Comparison of ENCODE assay signal across 24 cellular contexts in the genomic region with DNA sequence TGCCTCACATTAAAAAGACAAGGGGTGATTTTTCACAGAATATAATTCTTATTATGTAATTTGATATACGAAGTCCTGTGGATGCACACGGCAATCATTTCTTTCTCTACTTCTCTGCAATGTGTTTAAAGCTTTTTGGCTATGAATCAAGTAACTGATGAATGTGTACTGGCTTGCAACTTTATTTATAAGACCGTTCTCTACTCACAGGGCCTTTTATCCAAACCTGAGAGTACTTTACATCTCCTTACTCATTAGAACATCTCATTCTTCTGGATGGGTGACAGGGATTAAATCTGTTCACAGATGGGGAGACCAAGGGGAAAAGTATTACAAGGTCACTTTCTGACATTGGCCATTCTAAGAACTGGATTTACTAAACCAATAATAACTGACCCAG.
DNase-seq lines count a peak whose midpoint lies in the region; ATAC-seq and TF ChIP-seq lines count a peak whose summit lies in the region.
"Had no signal": no experiment of that assay in that cellular context is flagged by ENCODE, and none has a peak within 500 bp of the region (broad histone marks: within the 10 kb centered on the region; RNA-seq: fewer than 3 reads in every experiment).

No MANE protein-coding gene starts in this region.

- H3K27me3 ChIP-seq in right cardiac atrium (ENCODE audit: control insufficient read depth, insufficient read depth) (no peaks in the 10 kb centered on the region), RWPE2 (ENCODE audit: insufficient read depth, poor library complexity, severe bottlenecking) (no peaks in the 10 kb centered on the region), mesenchymal stem cell (ENCODE audit: control insufficient read depth in 1 of 2, insufficient read depth in 1 of 2, low read length in 2 of 2) (no peaks in the 10 kb centered on the region)
- H3K27me3 ChIP-seq: neural progenitor cell, suprapubic skin had no signal

- H3K9ac ChIP-seq in mesenchymal stem cell (ENCODE audit: low read length) = no peak overlapping the region
- H3K9ac ChIP-seq: neural progenitor cell had no signal

- H3K79me1 ChIP-seq in mesenchymal stem cell (replicated peaks; ENCODE audit: low read length, poor library complexity, severe bottlenecking) = no peaks in the 10 kb centered on the region

- H3K36me3 ChIP-seq in RWPE2 (ENCODE audit: low read depth) (no peaks in the 10 kb centered on the region), mesenchymal stem cell (ENCODE audit: control insufficient read depth in 1 of 2, insufficient read depth in 2 of 2, low read depth in 1 of 2, low read length in 2 of 2) (no peaks in the 10 kb centered on the region)
- H3K36me3 ChIP-seq: neural progenitor cell, suprapubic skin had no signal

- TF ChIP-seq CTCF in RWPE2 (IDR thresholded peaks at IDR 0.05; ENCODE audit: poor library complexity, severe bottlenecking) (no peak), epithelial cell of esophagus (IDR thresholded peaks at IDR 0.05; ENCODE audit: insufficient read depth, low read depth, low read length, missing control alignments) (no peak)

- no peak overlapping the region for H3K14ac ChIP-seq in mesenchymal stem cell (ENCODE audit: low read length in 2 of 2)

- H2BK15ac ChIP-seq in mesenchymal stem cell (ENCODE audit: low read depth, poor library complexity, severe bottlenecking) = no peak overlapping the region

- H3K9me3 ChIP-seq in right cardiac atrium (ENCODE audit: control insufficient read depth, low read length) = no peaks in the 10 kb centered on the region
- no peaks in the 10 kb centered on the region for H3K9me3 ChIP-seq in RWPE2 (ENCODE audit: severe bottlenecking)
- H3K9me3 ChIP-seq in mesenchymal stem cell (ENCODE audit: control insufficient read depth, low read length) = no peaks in the 10 kb centered on the region
- H3K9me3 ChIP-seq: suprapubic skin had no signal

- H3K27ac ChIP-seq in right cardiac atrium (ENCODE audit: low read length) (no peak overlapping the region), RWPE2 (ENCODE audit: poor library complexity, severe bottlenecking) (peak overlapping the region; percentile 62), mesenchymal stem cell (ENCODE audit: low read length, poor library complexity, severe bottlenecking) (no peak overlapping the region)
- H3K27ac ChIP-seq: neural progenitor cell, suprapubic skin, VCaP had no signal

- no peak overlapping the region for H2BK12ac ChIP-seq in mesenchymal stem cell (ENCODE audit: low read length in 2 of 2)

- ATAC-seq in Right ventricle myocardium inferior = peak; percentile 45
- ATAC-seq in right cardiac atrium = no peak
- no peak for ATAC-seq in RWPE2 (ENCODE audit: low read depth)
- ATAC-seq in GM21367 (IDR thresholded peaks at IDR 0.05; ENCODE audit: unreplicated experiment) = no peak
- ATAC-seq: activated CD8-positive, alpha-beta memory T cell treated with anti-CD3 and anti-CD28 coated beads, Interleukin-2, amount 10 ng/mL, durations not matched to agents 7 days and 5 days; stimulated activated memory B cell treated with anti-CD40 and anti-IgM and Interleukin-4, amounts not matched to agents 10 μg/mL and 1 μg/mL and 100 μg/mL, for 72 hours had no signal

- WGBS in right cardiac atrium = 60% methylated on average over 3 of the region's 3 CpGs
- WGBS in mesenchymal stem cell = 94% methylated on average over 2 of the region's 3 CpGs

- no peak overlapping the region for H3K23ac ChIP-seq in mesenchymal stem cell (ENCODE audit: low read length in 2 of 2)

- H3K4me3 ChIP-seq in right cardiac atrium (ENCODE audit: low read length) (no peak overlapping the region), RWPE2 (ENCODE audit: severe bottlenecking) (no peak overlapping the region), epithelial cell of esophagus (ENCODE audit: low read length) (no peak overlapping the region), mesenchymal stem cell (ENCODE audit: insufficient read depth in 1 of 2, low read depth in 1 of 2, low read length in 2 of 2) (no peak overlapping the region)
- H3K4me3 ChIP-seq: lung, neural progenitor cell, suprapubic skin had no signal

- H4K91ac ChIP-seq in mesenchymal stem cell (ENCODE audit: low read length) = no peak overlapping the region

- no peak overlapping the region for H2AFZ ChIP-seq in mesenchymal stem cell (ENCODE audit: low read depth, low read length)
- H2AFZ ChIP-seq: neural progenitor cell had no signal

- no peak overlapping the region for H2AK5ac ChIP-seq in mesenchymal stem cell (ENCODE audit: low read length, severe bottlenecking)

- H2BK120ac ChIP-seq in mesenchymal stem cell (ENCODE audit: low read depth, low read length) = no peak overlapping the region

- intact Hi-C loops in Right ventricle myocardium inferior (cut with DNase I) = no loop called here
- intact Hi-C loops in right cardiac atrium (cut with DNase I) = no loop called here

- no peak overlapping the region for H4K8ac ChIP-seq in mesenchymal stem cell (ENCODE audit: low read length)

- no peak overlapping the region for H3K4ac ChIP-seq in mesenchymal stem cell (ENCODE audit: low read depth in 1 of 2, low read length in 2 of 2)

- no peak overlapping the region for H3K4me2 ChIP-seq in mesenchymal stem cell (ENCODE audit: low read length, poor library complexity, severe bottlenecking)
- H3K4me2 ChIP-seq: neural progenitor cell had no signal

- no peak overlapping the region for H2BK5ac ChIP-seq in mesenchymal stem cell (ENCODE audit: low read depth, low read length, poor library complexity, severe bottlenecking)

- H3K4me1 ChIP-seq in right cardiac atrium (ENCODE audit: control insufficient read depth, insufficient read depth, low read length) (no peaks in the 10 kb centered on the region), RWPE2 (ENCODE audit: insufficient read depth, poor library complexity, severe bottlenecking) (peaks cover 20% of the 10 kb centered on the region), mesenchymal stem cell (ENCODE audit: control insufficient read depth, insufficient read depth, low read depth, low read length) (no peaks in the 10 kb centered on the region)
- H3K4me1 ChIP-seq: neural progenitor cell had no signal

- DNase-seq in Right ventricle myocardium inferior (ENCODE audit: missing footprints) = no peak
- DNase-seq in right cardiac atrium = no peak
- no peak for DNase-seq in RWPE2 (ENCODE audit: low spot score)
- DNase-seq in epithelial cell of esophagus (ENCODE audit: low read depth) = peak; percentile 10
- peak; percentile 2 for DNase-seq in mesenchymal stem cell
- no peak for DNase-seq in globus pallidus (ENCODE audit: low spot score)
- DNase-seq in KG1 (lab: John Stamatoyannopoulos, UW) = no peak
- DNase-seq: activated CD4-positive, alpha-beta T cell treated with anti-CD3 and anti-CD28 coated beads, Interleukin-2, amount 10 ng/mL, durations not matched to agents 24 days and 14 days; activated CD8-positive, alpha-beta memory T cell treated with anti-CD3 and anti-CD28 coated beads, Interleukin-2, amount 10 ng/mL, durations not matched to agents 7 days and 5 days; activated naive CD4-positive, alpha-beta T cell treated with anti-CD3 and anti-CD28 coated beads, Interleukin-2, amount 50 U/mL, for 16 hours; aorta; C1 segment of cervical spinal cord; H7; hypothalamus; NCI-H146; small intestine; stimulated activated CD4-positive, alpha-beta T cell treated with anti-CD3 and anti-CD28 coated beads, Interleukin-2, amount 100 ng/mL, for 24 hours; T-helper 2 cell had no signal

- H3K18ac ChIP-seq in mesenchymal stem cell (ENCODE audit: low read depth in 1 of 2, low read length in 2 of 2) = no peak overlapping the region

Comparison
In these comparisons a context has a peak if more than half of its experiments do, and no peak if none do; other contexts are left out.
1. DNase-seq: peak in epithelial cell of esophagus (single experiment) and mesenchymal stem cell (single experiment); none in Right ventricle myocardium inferior (single experiment), right cardiac atrium (0 of 3), RWPE2 (single experiment), globus pallidus (single experiment) and KG1 (single experiment).